Comparison of ENCODE assay signal across 23 cellular contexts in genomic region chr9:126618590-126619335, GRCh38. TPM values are rescaled to one million over a fixed set of nuclear protein-coding genes. Genes with fewer than 3 reads are reported as not detected.
DNase-seq lines count a peak whose midpoint lies in the region; ATAC-seq and TF ChIP-seq lines count a peak whose summit lies in the region.
"Had no signal": no experiment of that assay in that cellular context is flagged by ENCODE, and none has a peak within 500 bp of the region (broad histone marks: within the 10 kb centered on the region; RNA-seq: fewer than 3 reads in every experiment).

No MANE protein-coding gene starts in this region.

- H4K5ac ChIP-seq in mesendoderm (ENCODE audit: low read length): no peak overlapping the region

- peak overlapping the region; percentile 52 for H3K56ac ChIP-seq in mesendoderm (ENCODE audit: low read length)

- TF ChIP-seq POLR2A in breast epithelium (IDR thresholded peaks at IDR 0.05): no peak

- H3K9me3 Mint-ChIP-seq in MCF 10A (ENCODE audit: unreplicated experiment): no peaks in the 10 kb centered on the region
- H3K9me3 Mint-ChIP-seq: activated naive CD4-positive, alpha-beta T cell treated with anti-CD3 and anti-CD28 coated beads, Interleukin-2, amount 50 U/mL, for 72 hours; CD8-positive, alpha-beta memory T cell; stimulated activated naive B cell treated with anti-CD40 and anti-IgM and Interleukin-4, amounts not matched to agents 10 μg/mL and 1 μg/mL and 100 μg/mL, for 72 hours had no signal

- H3K27ac ChIP-seq in breast epithelium (peak overlapping the region; percentile 91 to 93), mesendoderm (ENCODE audit: low read depth, low read length) (no peak overlapping the region)
- H3K27ac ChIP-seq: dorsolateral prefrontal cortex, heart right ventricle, SJCRH30, upper lobe of right lung had no signal

- H2BK15ac ChIP-seq in mesendoderm (replicated peaks; ENCODE audit: low read depth): no peak overlapping the region

- H3K4me3 ChIP-seq in breast epithelium (peak overlapping the region in 2 of 3 donors; percentile 66 to 84), mesendoderm (ENCODE audit: low read length) (no peak overlapping the region)
- H3K4me3 ChIP-seq: heart right ventricle, SJCRH30, upper lobe of right lung had no signal

- peaks cover 7 to 11% of the 10 kb centered on the region in 2 donors for H3K4me1 ChIP-seq in breast epithelium
- H3K4me1 ChIP-seq in mesendoderm (ENCODE audit: control insufficient read depth, low read depth, low read length): peaks cover 16% of the 10 kb centered on the region

- no peak overlapping the region for H3K23ac ChIP-seq in mesendoderm (ENCODE audit: low read length)

- peak overlapping the region; percentile 44 for H3K18ac ChIP-seq in mesendoderm (ENCODE audit: low read length)

- peaks cover 6% of the 10 kb centered on the region for H3K36me3 Mint-ChIP-seq in MCF 10A (ENCODE audit: insufficient read depth, unreplicated experiment)
- H3K36me3 Mint-ChIP-seq: activated naive CD4-positive, alpha-beta T cell treated with anti-CD3 and anti-CD28 coated beads, Interleukin-2, amount 50 U/mL, for 72 hours; CD8-positive, alpha-beta memory T cell had no signal

- no peaks in the 10 kb centered on the region for H3K79me2 ChIP-seq in mesendoderm (ENCODE audit: control insufficient read depth, insufficient read depth, low read length)

- POLR2A ChIA-PET in MCF 10A (lab: Yijun Ruan, JAX): no interaction called here

- WGBS in mesendoderm (ENCODE audit: extremely low coverage, insufficient coverage, low lambda C conversion rate): no CpG with 5 or more reads among the region's 49 CpGs

- ATAC-seq in HG02884 (IDR thresholded peaks at IDR 0.05; ENCODE audit: unreplicated experiment) (no peak), esophagus mucosa (no peak)
- ATAC-seq: activated naive CD4-positive, alpha-beta T cell treated with anti-CD3 and anti-CD28 coated beads, Interleukin-2, amount 50 U/mL, for 72 hours; heart right ventricle; left lobe of liver; stimulated activated naive B cell treated with anti-CD40 and anti-IgM and Interleukin-4, amounts not matched to agents 10 μg/mL and 1 μg/mL and 100 μg/mL, for 72 hours; upper lobe of right lung had no signal

- no peaks in the 10 kb centered on the region for H3K4me1 Mint-ChIP-seq in MCF 10A (ENCODE audit: insufficient read depth, unreplicated experiment)

- TF ChIP-seq CTCF in breast epithelium (IDR thresholded peaks at IDR 0.05): no peak
- no peak for TF ChIP-seq CTCF in MCF 10A (IDR thresholded peaks at IDR 0.05; ENCODE audit: unreplicated experiment)

- peak overlapping the region; percentile 75 for H3K4ac ChIP-seq in mesendoderm (ENCODE audit: low read depth, low read length)

- peak overlapping the region; percentile 29 for H2BK120ac ChIP-seq in mesendoderm (ENCODE audit: low read depth, low read length)

- no peak overlapping the region for H4K8ac ChIP-seq in mesendoderm (ENCODE audit: low read depth, low read length)

- no peaks in the 10 kb centered on the region for H3K79me1 ChIP-seq in mesendoderm (ENCODE audit: low read length)

- no peak overlapping the region for H2AK5ac ChIP-seq in mesendoderm (ENCODE audit: low read length)

- no peak overlapping the region for H2BK5ac ChIP-seq in mesendoderm (ENCODE audit: low read length)

- no TSS peak for BruUV-seq in MCF 10A (replicated peaks; lab: Mats Ljungman, UMichigan)

- no peak overlapping the region for H3K4me3 Mint-ChIP-seq in MCF 10A (ENCODE audit: unreplicated experiment)

- H3K27me3 ChIP-seq in breast epithelium (peaks cover 4 to 27% of the 10 kb centered on the region in 2 donors), mesendoderm (ENCODE audit: insufficient read depth, low read length, poor library complexity) (peaks cover 91% of the 10 kb centered on the region)
- H3K27me3 ChIP-seq: SJCRH30 had no signal

- DNase-seq in breast epithelium (ENCODE audit: low spot score in 2 of 2): peak in 1 of 2 donors; percentile 50
- DNase-seq in MCF 10A (ENCODE audit: unreplicated experiment): no peak
- DNase-seq in ecto neural progenitor cell (ENCODE audit: low spot score): peak; percentile 66
- peak; percentile 72 for DNase-seq in mesendoderm
- no peak for DNase-seq in SKM-1 (lab: John Stamatoyannopoulos, UW; ENCODE audit: unreplicated experiment)
- no peak for DNase-seq in NCI-H345 treated with DMSO at 0.1 percent for 48 hours (lab: John Stamatoyannopoulos, UW; ENCODE audit: unreplicated experiment)
- DNase-seq: activated CD4-positive, alpha-beta T cell treated with anti-CD3 and anti-CD28 coated beads for 48 hours; activated T-cell treated with anti-CD3 and anti-CD28 coated beads for 4 hours; dorsolateral prefrontal cortex; heart right ventricle; NCI-H187; NCI-H526 treated with DMSO at 0.1 percent for 48 hours; SJCRH30; stimulated activated CD4-positive, alpha-beta T cell treated with anti-CD3 and anti-CD28 coated beads, Interleukin-12 subunit alpha, Interleukin-12 subunit beta, amount 100 ng/mL, for 4 hours; stimulated activated naive B cell treated with anti-CD40 and anti-IgM and Interleukin-4, amounts not matched to agents 10 μg/mL and 1 μg/mL and 100 μg/mL, for 72 hours; upper lobe of right lung had no signal

- CTCF ChIA-PET in MCF 10A (lab: Yijun Ruan, JAX): interaction anchor here (0.5 to 0.7 kb wide), 3 partner anchors 148 to 1210 kb away, joined by 3 to 5 read pairs (median 3); no protein-coding TSS in a partner anchor

- peak overlapping the region; percentile 51 for H3K4me2 ChIP-seq in mesendoderm (ENCODE audit: low read length)

- H3K27me3 Mint-ChIP-seq in MCF 10A (ENCODE audit: insufficient read depth, unreplicated experiment): peaks cover 14% of the 10 kb centered on the region

- H3K27ac Mint-ChIP-seq in MCF 10A (ENCODE audit: low read depth, unreplicated experiment): no peak overlapping the region
- H3K27ac Mint-ChIP-seq: activated naive CD4-positive, alpha-beta T cell treated with anti-CD3 and anti-CD28 coated beads, Interleukin-2, amount 50 U/mL, for 72 hours; progenitor cell of endocrine pancreas; stimulated activated naive B cell treated with anti-CD40 and anti-IgM and Interleukin-4, amounts not matched to agents 10 μg/mL and 1 μg/mL and 100 μg/mL, for 72 hours had no signal

- peak overlapping the region; percentile 37 for H3K9ac ChIP-seq in mesendoderm (ENCODE audit: low read length)

- intact Hi-C loops in breast epithelium (cut with DNase I; ENCODE audit: low total_unique reads) (loop anchor here (5.0 kb wide), 1 partner anchor 839 kb away; no protein-coding TSS in a partner anchor), MCF 10A (cut with micrococcal nuclease) (no loop called here)

- H3K9me3 ChIP-seq in breast epithelium: no peaks in the 10 kb centered on the region
- H3K9me3 ChIP-seq: heart right ventricle, SJCRH30, upper lobe of right lung had no signal

- no peaks in the 10 kb centered on the region for H3K36me3 ChIP-seq in breast epithelium
- H3K36me3 ChIP-seq in mesendoderm (ENCODE audit: control insufficient read depth, insufficient read depth, low read length): no peaks in the 10 kb centered on the region
- H3K36me3 ChIP-seq: heart right ventricle, SJCRH30, upper lobe of right lung had no signal

RNA-seq across cellular contexts. Expression of gene LMX1B, which starts 5.0 kb away (rescaled TPM):
- total RNA-seq in breast epithelium (10 to 100 TPM in 1 of 3 donors, 1 to 10 TPM in 1, under 1 TPM in 1; 0.16 to 20.3 (median 9.2) TPM), MCF 10A (2022) (3.4 and 3.9 TPM in 2 replicates), esophagus mucosa (not detected)
- polyA plus RNA-seq in mesendoderm (2013, experiment 1 of 2): 0.53 TPM
- 0.45 TPM for polyA plus RNA-seq in mesendoderm (2013, experiment 2 of 2)
- total RNA-seq: activated naive CD4-positive, alpha-beta T cell treated with anti-CD3 and anti-CD28 coated beads, Interleukin-2, amount 50 U/mL, for 72 hours; CD8-positive, alpha-beta memory T cell; left lobe of liver; OCI-LY7 had no signal
- polyA plus RNA-seq: CD8-positive, alpha-beta memory T cell had no signal

Comparison
In these comparisons a context has a peak if more than half of its experiments do, and no peak if none do; other contexts are left out.
1. DNase-seq: peak in ecto neural progenitor cell (single experiment) and mesendoderm (single experiment); none in MCF 10A (single experiment), SKM-1 (single experiment) and NCI-H345 treated with DMSO at 0.1 percent for 48 hours (single experiment).